ENCODE assay signal across 2 cellular contexts in genomic region chr17:4557626-4558310, GRCh38.
TF ChIP-seq lines count a peak whose summit lies in the region.

No MANE protein-coding gene starts in this region.

TF ChIP-seq in HEK293, 187 proteins besides CTCF, POLR2A, EP300 and RAD21:
- no peak for TF ChIP-seq ZNF398 (tag by site-specific recombination; IDR thresholded peaks at IDR 0.05)
- TF ChIP-seq ZNF133 (tag by site-specific recombination; IDR thresholded peaks at IDR 0.05): no peak
- no peak for TF ChIP-seq REPIN1 (tag by site-specific recombination; IDR thresholded peaks at IDR 0.05; ENCODE audit: low read depth)
- peak; percentile 94 for TF ChIP-seq ZIC2 (tag by site-specific recombination; IDR thresholded peaks at IDR 0.05)
- TF ChIP-seq ZNF701 (tag by site-specific recombination; IDR thresholded peaks at IDR 0.05): no peak
- no peak for TF ChIP-seq KLF16 (tag by site-specific recombination; IDR thresholded peaks at IDR 0.05)

TF ChIP-seq in H1, 55 proteins besides CTCF, POLR2A, EP300 and RAD21:
- no peak for TF ChIP-seq CHD7 (IDR thresholded peaks at IDR 0.05; ENCODE audit: insufficient replicate concordance, low read length)
